In the genomic region with DNA sequence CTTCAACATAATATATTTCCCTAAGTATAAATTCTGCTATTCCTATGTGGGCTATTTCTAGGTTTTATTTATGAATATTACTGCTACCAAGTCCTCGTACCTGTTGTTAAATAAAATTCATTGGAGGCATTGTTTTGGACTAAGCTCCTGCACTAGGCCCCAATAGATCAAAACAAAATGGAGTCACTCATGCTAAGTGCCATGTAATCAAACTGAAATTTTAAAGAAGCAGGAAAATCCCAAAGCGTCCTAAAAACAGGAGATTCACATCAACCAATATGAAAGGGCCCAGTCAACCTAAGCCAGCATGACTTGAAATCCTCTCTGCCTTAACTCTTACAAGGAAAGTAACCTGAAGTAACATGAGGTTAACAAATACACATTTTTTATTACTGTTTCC, we compare ENCODE assay signal across 8 cellular contexts.
"Had no signal": no experiment of that assay in that cellular context is flagged by ENCODE, and none has a peak within 500 bp of the region (broad histone marks: within the 10 kb centered on the region; RNA-seq: fewer than 3 reads in every experiment).

No MANE protein-coding gene starts in this region.

- ATAC-seq: HepG2 had no signal

- H3K9ac ChIP-seq: GM23248, KMS-11 had no signal

- H3K27ac ChIP-seq: GM23248, HL-60, KMS-11 had no signal

- H3K4me2 ChIP-seq: KMS-11 had no signal

- H3K4me3 ChIP-seq: GM23248 had no signal

- FAIRE-seq: H54, HepG2 had no signal

- DNase-seq: GM23248, GOT3, H9, HCEC 1CT had no signal

- H2AFZ ChIP-seq: GM23248 had no signal
